14 cellular contexts compared by ENCODE assay signal in the genomic region with DNA sequence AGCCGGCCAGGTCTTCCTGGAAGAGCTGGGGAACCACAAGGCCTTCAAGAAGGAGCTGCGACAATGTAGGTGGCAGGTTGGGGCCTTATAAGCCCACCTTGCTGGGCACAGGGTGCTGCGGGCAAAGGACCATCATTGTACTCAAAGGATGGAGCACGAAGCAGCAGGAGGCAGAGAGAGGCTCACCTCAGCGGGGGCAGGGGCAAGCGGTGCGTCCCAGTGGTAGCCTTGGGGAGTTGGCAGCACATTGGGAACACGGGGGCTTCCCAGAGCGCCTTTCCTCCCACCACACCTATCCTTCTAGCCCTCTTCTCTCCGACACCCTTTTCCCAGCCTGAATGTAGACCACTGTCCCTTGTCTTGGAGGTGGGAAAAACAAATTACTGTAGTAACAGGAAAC. TPM values are rescaled to one million over a fixed set of nuclear protein-coding genes. Genes with fewer than 3 reads are reported as not detected.
DNase-seq lines count a peak whose midpoint lies in the region; TF ChIP-seq lines count a peak whose summit lies in the region.
"Had no signal": no experiment of that assay in that cellular context is flagged by ENCODE, and none has a peak within 500 bp of the region (broad histone marks: within the 10 kb centered on the region; RNA-seq: fewer than 3 reads in every experiment).

No MANE protein-coding gene starts in this region.

- peak overlapping the region in 3 of 8 donors; percentile 66 to 79 (median 70) for H3K27ac Mint-ChIP-seq in CD8-positive, alpha-beta memory T cell
- H3K27ac Mint-ChIP-seq in IgD-negative memory B cell = peak overlapping the region; percentile 59 to 98 (median 85)
- peak overlapping the region; percentile 27 for H3K27ac Mint-ChIP-seq in chondrocyte (ENCODE audit: unreplicated experiment)
- H3K27ac Mint-ChIP-seq in neural crest cell (ENCODE audit: unreplicated experiment) = no peak overlapping the region

- H3K4me3 ChIP-seq in CD8-positive, alpha-beta memory T cell (ENCODE audit: low read length) = no peak overlapping the region
- H3K4me3 ChIP-seq in suprapubic skin (no peak overlapping the region), lower leg skin (ENCODE audit: low read depth, poor library complexity, severe bottlenecking) (no peak overlapping the region)

- TF ChIP-seq EP300 in suprapubic skin (IDR thresholded peaks at IDR 0.05) = no peak

- 86% methylated on average over 10 of the region's 10 CpGs for WGBS in suprapubic skin
- WGBS in lower leg skin, 2 donors = 83 to 94% methylated on average over 10 of the region's 10 CpGs

- peaks cover 31 to 57% (median 41%) of the 10 kb centered on the region in 3 donors for H3K4me1 Mint-ChIP-seq in CD8-positive, alpha-beta memory T cell
- peaks cover 33 to 42% (median 36%) of the 10 kb centered on the region in 3 donors for H3K4me1 Mint-ChIP-seq in IgD-negative memory B cell
- peaks cover 51% of the 10 kb centered on the region for H3K4me1 Mint-ChIP-seq in chondrocyte (ENCODE audit: low read depth)
- peaks cover 52% of the 10 kb centered on the region for H3K4me1 Mint-ChIP-seq in neural crest cell

- peaks cover 11% of the 10 kb centered on the region for H3K36me3 ChIP-seq in CD8-positive, alpha-beta memory T cell (ENCODE audit: insufficient read depth, low read length)
- peaks cover 42% of the 10 kb centered on the region for H3K36me3 ChIP-seq in suprapubic skin

- H3K27me3 Mint-ChIP-seq in CD8-positive, alpha-beta memory T cell = no peaks in the 10 kb centered on the region
- H3K27me3 Mint-ChIP-seq in IgD-negative memory B cell = no peaks in the 10 kb centered on the region
- H3K27me3 Mint-ChIP-seq in chondrocyte (ENCODE audit: low read depth) = no peaks in the 10 kb centered on the region
- peaks cover 20% of the 10 kb centered on the region for H3K27me3 Mint-ChIP-seq in neural crest cell (ENCODE audit: low read depth)

- TF ChIP-seq POLR2A in suprapubic skin (IDR thresholded peaks at IDR 0.05) (no peak), lower leg skin (IDR thresholded peaks at IDR 0.05) (no peak)

- TF ChIP-seq CTCF in chondrocyte (IDR thresholded peaks at IDR 0.05) (no peak), neural crest cell (conservative IDR thresholded peaks at IDR 0.05) (no peak), suprapubic skin (IDR thresholded peaks at IDR 0.05) (no peak), lower leg skin (IDR thresholded peaks at IDR 0.05) (no peak)

- no peaks in the 10 kb centered on the region for H3K9me3 Mint-ChIP-seq in CD8-positive, alpha-beta memory T cell
- H3K9me3 Mint-ChIP-seq in IgD-negative memory B cell = no peaks in the 10 kb centered on the region
- H3K9me3 Mint-ChIP-seq in chondrocyte (ENCODE audit: low read depth) = no peaks in the 10 kb centered on the region
- H3K9me3 Mint-ChIP-seq in neural crest cell = no peaks in the 10 kb centered on the region

- no peak for DNase-seq in CD8-positive, alpha-beta memory T cell
- no peak for DNase-seq in chondrocyte (ENCODE audit: low spot score)
- DNase-seq in neural crest cell (ENCODE audit: low read depth, low spot score) = no peak
- DNase-seq in suprapubic skin (ENCODE audit: low spot score in 2 of 2) = no peak
- no peak for DNase-seq in NCI-H2196 (lab: John Stamatoyannopoulos, UW; ENCODE audit: unreplicated experiment)
- DNase-seq in lower leg skin (ENCODE audit: low spot score in 2 of 2) = no peak
- DNase-seq: activated T-cell treated with anti-CD3 and anti-CD28 coated beads, Interleukin-2, amount 50 U/mL, for 1 hour; central memory CD4-positive, alpha-beta T cell; NCI-H1092 treated with DMSO at 0.1 percent for 48 hours; NCI-H226; SK-N-SH had no signal

- peak overlapping the region in 5 of 7 donors; percentile 9 to 86 (median 69) for H3K4me3 Mint-ChIP-seq in CD8-positive, alpha-beta memory T cell
- H3K4me3 Mint-ChIP-seq in IgD-negative memory B cell (peak overlapping the region in 2 of 4 donors; percentile 41 to 97), chondrocyte (ENCODE audit: unreplicated experiment) (no peak overlapping the region), neural crest cell (peak overlapping the region; percentile 94)

- intact Hi-C loops in lower leg skin (cut with DNase I; ENCODE audit: low total_unique reads) = loop anchor here (10.0 kb wide), 1 partner anchor 146 kb away; the partner anchor contains the start of gene DHX58

- POLR2A ChIA-PET in CD8-positive, alpha-beta memory T cell (lab: Charles Lee) = no interaction called here

- no peaks in the 10 kb centered on the region for H3K9me3 ChIP-seq in CD8-positive, alpha-beta memory T cell (ENCODE audit: low read length)
- H3K9me3 ChIP-seq in suprapubic skin = no peaks in the 10 kb centered on the region
- H3K9me3 ChIP-seq: left lung, neutrophil, SK-N-SH had no signal

- no peak overlapping the region for H3K27ac ChIP-seq in CD8-positive, alpha-beta memory T cell (ENCODE audit: low read depth, low read length)
- H3K27ac ChIP-seq in suprapubic skin = no peak overlapping the region
- H3K27ac ChIP-seq: neutrophil had no signal

- no peaks in the 10 kb centered on the region for H3K27me3 ChIP-seq in CD8-positive, alpha-beta memory T cell (ENCODE audit: insufficient read depth, low read length, poor library complexity, severe bottlenecking)
- no peaks in the 10 kb centered on the region for H3K27me3 ChIP-seq in suprapubic skin
- H3K27me3 ChIP-seq: left lung, neutrophil had no signal

- peaks cover 0 to 37% (median 7%) of the 10 kb centered on the region in 3 donors for H3K36me3 Mint-ChIP-seq in CD8-positive, alpha-beta memory T cell
- H3K36me3 Mint-ChIP-seq in IgD-negative memory B cell (peaks cover 1% of the 10 kb centered on the region), chondrocyte (ENCODE audit: low read depth) (peaks cover 14% of the 10 kb centered on the region), neural crest cell (ENCODE audit: low read depth) (peaks cover 26% of the 10 kb centered on the region)

- peaks cover 20% of the 10 kb centered on the region for H3K4me1 ChIP-seq in CD8-positive, alpha-beta memory T cell (ENCODE audit: insufficient read depth, low read length)
- peaks cover 77% of the 10 kb centered on the region for H3K4me1 ChIP-seq in suprapubic skin

- CTCF ChIA-PET in CD8-positive, alpha-beta memory T cell (lab: Charles Lee) = interaction anchor here (0.8 to 1.2 kb wide), 2 partner anchors 48 to 147 kb away, joined by 3 read pairs; no protein-coding TSS in a partner anchor

RNA-seq across cellular contexts. Expression of gene CNP, which starts 2.1 kb away (rescaled TPM):
- 10 to 100 TPM; 70.3 to 71.6 TPM for total RNA-seq in CD8-positive, alpha-beta memory T cell
- 35.3 TPM for polyA plus RNA-seq in CD8-positive, alpha-beta memory T cell
- 53.0 TPM for polyA plus RNA-seq in IgD-negative memory B cell
- total RNA-seq in chondrocyte (78.3 to 86.0 TPM (median 79.4 TPM) in 3 replicates), neural crest cell (213 and 230 TPM in 2 replicates), suprapubic skin (10 to 100 TPM; 44.3 to 55.1 (median 47.3) TPM), lower leg skin (10 to 100 TPM; 37.2 to 63.8 (median 44.5) TPM)

RNA-seq across cellular contexts. Expression of gene ODAD4, which starts 38.3 kb away (rescaled TPM):
- total RNA-seq in CD8-positive, alpha-beta memory T cell = under 1 TPM; 0.53 to 0.57 TPM
- 0.10 TPM for polyA plus RNA-seq in CD8-positive, alpha-beta memory T cell
- 0.10 TPM for polyA plus RNA-seq in IgD-negative memory B cell
- total RNA-seq in chondrocyte (0.70 to 0.99 TPM (median 0.77 TPM) in 3 replicates), neural crest cell (4.2 and 4.8 TPM in 2 replicates), suprapubic skin (1 to 10 TPM in 2 of 4 donors, under 1 TPM in 1, not detected in 1; 0.42 to 1.9 (median 1.3) TPM), lower leg skin (under 1 TPM in 3 of 4 donors, not detected in 1; 0.13 to 0.42 (median 0.20) TPM)

RNA-seq across cellular contexts. Expression of gene DNAJC7, which starts 48.6 kb away (rescaled TPM):
- 100 to 1,000 TPM; 111 TPM for total RNA-seq in CD8-positive, alpha-beta memory T cell
- 74.6 TPM for polyA plus RNA-seq in CD8-positive, alpha-beta memory T cell
- 82.3 TPM for polyA plus RNA-seq in IgD-negative memory B cell
- total RNA-seq in chondrocyte (51.1 to 61.0 TPM (median 51.2 TPM) in 3 replicates), neural crest cell (126 and 138 TPM in 2 replicates), suprapubic skin (10 to 100 TPM; 57.5 to 82.6 (median 60.2) TPM), lower leg skin (10 to 100 TPM; 48.8 to 85.5 (median 63.7) TPM)

RNA-seq across cellular contexts. Expression of gene ACLY, which starts 49.9 kb away (rescaled TPM):
- total RNA-seq in CD8-positive, alpha-beta memory T cell = 100 to 1,000 TPM; 188 to 189 TPM
- 70.6 TPM for polyA plus RNA-seq in CD8-positive, alpha-beta memory T cell
- 52.9 TPM for polyA plus RNA-seq in IgD-negative memory B cell
- total RNA-seq in chondrocyte (181 to 189 TPM (median 187 TPM) in 3 replicates), neural crest cell (421 and 422 TPM in 2 replicates), suprapubic skin (10 to 100 TPM; 40.5 to 81.9 (median 72.9) TPM), lower leg skin (10 to 100 TPM; 50.3 to 73.0 (median 62.4) TPM)

RNA-seq across cellular contexts. Expression of gene NKIRAS2, which starts 51.2 kb away (rescaled TPM):
- 10 to 100 TPM; 29.4 to 31.3 TPM for total RNA-seq in CD8-positive, alpha-beta memory T cell
- 33.5 TPM for polyA plus RNA-seq in CD8-positive, alpha-beta memory T cell
- 30.7 TPM for polyA plus RNA-seq in IgD-negative memory B cell
- total RNA-seq in chondrocyte = 54.7 to 57.0 TPM (median 56.9 TPM) in 3 replicates
- total RNA-seq in neural crest cell = 59.2 and 60.2 TPM in 2 replicates
- total RNA-seq in suprapubic skin = 10 to 100 TPM; 33.7 to 52.5 (median 43.9) TPM
- total RNA-seq in lower leg skin = 10 to 100 TPM; 44.6 to 57.9 (median 52.3) TPM
